7 cellular contexts compared by ENCODE assay signal in the genomic region with DNA sequence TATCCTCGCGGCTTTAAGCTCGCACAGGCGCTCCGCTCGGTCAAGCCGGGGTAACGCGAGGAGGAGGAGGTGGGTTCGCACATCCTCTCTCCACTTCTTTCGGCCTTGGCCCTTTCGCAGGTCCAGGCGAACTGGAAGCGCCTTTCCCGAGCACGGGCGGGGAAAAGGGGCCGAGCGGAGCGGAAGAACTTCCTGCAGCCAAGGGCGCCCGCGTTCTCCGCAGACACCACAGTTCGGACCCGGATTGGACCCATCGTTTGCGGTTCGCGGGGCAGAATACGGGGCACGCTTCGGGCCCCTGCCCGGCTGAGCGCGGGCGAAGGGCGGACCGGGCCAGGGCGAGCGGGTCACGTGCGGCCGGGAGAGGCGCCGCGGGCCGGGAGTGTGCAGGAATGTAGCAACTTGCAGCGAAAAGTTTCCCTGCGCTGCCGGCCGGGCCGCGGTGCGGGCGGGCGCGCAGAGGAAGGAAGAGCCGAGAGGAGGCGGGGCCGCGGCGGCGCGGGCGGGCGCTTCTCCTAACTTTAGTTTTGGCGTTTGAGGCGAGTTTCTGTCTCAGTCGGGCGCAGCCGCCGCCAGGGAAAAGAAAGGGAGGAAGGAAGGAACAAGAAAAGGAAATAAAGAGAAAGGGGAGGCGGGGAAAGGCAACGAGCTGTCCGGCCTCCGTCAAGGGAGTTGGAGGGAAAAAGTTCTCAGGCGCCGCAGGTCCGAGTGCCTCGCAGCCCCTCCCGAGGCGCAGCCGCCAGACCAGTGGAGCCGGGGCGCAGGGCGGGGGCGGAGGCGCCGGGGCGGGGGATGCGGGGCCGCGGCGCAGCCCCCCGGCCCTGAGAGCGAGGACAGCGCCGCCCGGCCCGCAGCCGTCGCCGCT.
DNase-seq lines count a peak whose midpoint lies in the region; ATAC-seq and TF ChIP-seq lines count a peak whose summit lies in the region.

Gene YAP1 (plus strand): TSS at position 552 of the 865 bp plus-strand sequence. CDS start 402 bp downstream, outside the sequence.

- TF ChIP-seq CTCF in epithelial cell of esophagus (IDR thresholded peaks at IDR 0.05; ENCODE audit: insufficient read depth, low read depth, low read length, missing control alignments), result no peak

- ATAC-seq in GM18519 (IDR thresholded peaks at IDR 0.05; ENCODE audit: low FRiP score, unreplicated experiment) (peak; percentile 73), HG02885 (IDR thresholded peaks at IDR 0.05; ENCODE audit: poor library complexity, unreplicated experiment) (peak; percentile 87)

- peak within 1 kb of the TSS; percentile 88 for H3K4me3 ChIP-seq in epithelial cell of esophagus (ENCODE audit: low read length)

- DNase-seq in NOMO-1 (lab: John Stamatoyannopoulos, UW; ENCODE audit: unreplicated experiment in 2 of 2) (peak; percentile 45 to 75), activated T-cell treated with anti-CD3 and anti-CD28 coated beads for 24 hours (ENCODE audit: low read depth) (peak; percentile 43), epithelial cell of esophagus (ENCODE audit: low read depth) (peak; percentile 95), middle frontal gyrus (ENCODE audit: extremely low spot score, low spot score) (peak; percentile 24)
- DNase-seq in stimulated activated CD8-positive, alpha-beta memory T cell treated with anti-CD3 and anti-CD28 coated beads, Interleukin-15, amount 100 ng/mL, for 48 hours (ENCODE audit: low read depth in 2 of 2), result peak; percentile 39 to 49

Comparison
In these comparisons a context has a peak if more than half of its experiments do, and no peak if none do; other contexts are left out.
1. Peak in every context shown above with its lines: DNase-seq, ATAC-seq and H3K4me3 ChIP-seq.
2. DNase-seq: peak in every context shown above with its lines; median percentile 95 in epithelial cell of esophagus; 60 in NOMO-1; 44 in stimulated activated CD8-positive, alpha-beta memory T cell treated with anti-CD3 and anti-CD28 coated beads, Interleukin-15, amount 100 ng/mL, for 48 hours; 43 in activated T-cell treated with anti-CD3 and anti-CD28 coated beads for 24 hours; 24 in middle frontal gyrus.